In genomic region chr2:176096986-176097819, GRCh38 we compare ENCODE assay signal across 8 cellular contexts. TPM values are rescaled to one million over a fixed set of nuclear protein-coding genes. Genes with fewer than 3 reads are reported as not detected.
A peak's percentile ranks its signal among the peaks of the same experiment; 100 is the strongest.
DNase-seq lines count a peak whose midpoint lies in the region; ATAC-seq and TF ChIP-seq lines count a peak whose summit lies in the region.

No MANE protein-coding gene starts in this region.

- no peaks in the 10 kb centered on the region for H4K20me1 ChIP-seq in OCI-LY7 (ENCODE audit: insufficient read depth, low read length)

- ATAC-seq in GM21360 (IDR thresholded peaks at IDR 0.05; ENCODE audit: unreplicated experiment) (peak; percentile 76), foreskin keratinocyte (peak; percentile 85)
- peak; percentile 85 to 88 for ATAC-seq in activated T-cell treated with anti-CD3 and anti-CD28 coated beads, Interleukin-2, amount 50 U/mL, for 72 hours (replicated peaks in 1 of 2)

- peak overlapping the region; percentile 81 for H3K4me2 ChIP-seq in OCI-LY7 (ENCODE audit: low read length)

- H3K9me3 ChIP-seq in OCI-LY7 (ENCODE audit: low read length) (no peaks in the 10 kb centered on the region), neuron (ENCODE audit: low read length) (no peaks in the 10 kb centered on the region), tibial nerve (no peaks in the 10 kb centered on the region)

- DNase-seq in DMS 273 treated with DMSO at 0.1 percent for 48 hours (lab: John Stamatoyannopoulos, UW) (peak; percentile 77), HT1080 (ENCODE audit: low read depth) (peak; percentile 84), OCI-LY7 (ENCODE audit: low spot score) (peak; percentile 77), foreskin keratinocyte (peak in 1 of 2 donors; percentile 58), tibial nerve (ENCODE audit: low spot score in 2 of 2) (peak; percentile 42 to 48)
- peak; percentile 64 to 73 for DNase-seq in activated T-cell treated with anti-CD3 and anti-CD28 coated beads, Interleukin-2, amount 50 U/mL, for 72 hours

- H3K4me3 ChIP-seq in OCI-LY7 (ENCODE audit: low read depth, low read length, poor library complexity, severe bottlenecking) = peak overlapping the region; percentile 63
- H3K4me3 ChIP-seq in neuron (ENCODE audit: low read length) = peak overlapping the region; percentile 32
- peak overlapping the region; percentile 12 to 41 (median 22) for H3K4me3 ChIP-seq in tibial nerve

- H3K9me3 Mint-ChIP-seq in activated T-cell treated with anti-CD3 and anti-CD28 coated beads, Interleukin-2, amount 50 U/mL, for 72 hours = no peaks in the 10 kb centered on the region

- peaks cover 0 to 2% of the 10 kb centered on the region in 2 donors for H3K36me3 Mint-ChIP-seq in activated T-cell treated with anti-CD3 and anti-CD28 coated beads, Interleukin-2, amount 50 U/mL, for 72 hours (ENCODE audit: insufficient read depth in 2 of 2)

- H3K27ac Mint-ChIP-seq in activated T-cell treated with anti-CD3 and anti-CD28 coated beads, Interleukin-2, amount 50 U/mL, for 72 hours = no peak overlapping the region

- peaks cover 29% of the 10 kb centered on the region for H3K4me1 Mint-ChIP-seq in activated T-cell treated with anti-CD3 and anti-CD28 coated beads, Interleukin-2, amount 50 U/mL, for 72 hours (ENCODE audit: low read depth)

- no peak for TF ChIP-seq POLR2A in tibial nerve (IDR thresholded peaks at IDR 0.05)

- H3K27me3 Mint-ChIP-seq in activated T-cell treated with anti-CD3 and anti-CD28 coated beads, Interleukin-2, amount 50 U/mL, for 72 hours (ENCODE audit: low read depth) = peaks cover 83% of the 10 kb centered on the region

- 3% methylated on average over 36 to 43 of the region's 45 CpGs for WGBS in tibial nerve, 2 donors

- no peaks in the 10 kb centered on the region for H3K36me3 ChIP-seq in OCI-LY7 (ENCODE audit: insufficient read depth, low read length)
- H3K36me3 ChIP-seq in neuron (ENCODE audit: insufficient read depth, low read length) = no peaks in the 10 kb centered on the region
- no peaks in the 10 kb centered on the region for H3K36me3 ChIP-seq in tibial nerve

- H2AFZ ChIP-seq in OCI-LY7 (ENCODE audit: low read length) (peak overlapping the region; percentile 96), neuron (ENCODE audit: low read depth, low read length) (peak overlapping the region; percentile 43)

- POLR2A ChIA-PET in OCI-LY7 (lab: Charles Lee) = interaction anchor here (0.6 to 1.5 kb wide), 2 partner anchors 95 to 127 kb away, joined by 3 to 4 read pairs; partner anchors contain the start of gene LNPK

- H3K27me3 ChIP-seq in foreskin keratinocyte = peaks cover 100% of the 10 kb centered on the region
- H3K27me3 ChIP-seq in neuron (ENCODE audit: insufficient read depth, low read length) = peaks cover 97% of the 10 kb centered on the region
- peaks cover 8 to 98% of the 10 kb centered on the region in 2 donors for H3K27me3 ChIP-seq in tibial nerve

- TF ChIP-seq CTCF in OCI-LY7 (conservative IDR thresholded peaks at IDR 0.05; ENCODE audit: low read length) (peak; percentile 76), foreskin keratinocyte (conservative IDR thresholded peaks at IDR 0.05) (peak; percentile 86), tibial nerve (IDR thresholded peaks at IDR 0.05) (peak; percentile 66 to 74 (median 71))

- H3K4me3 Mint-ChIP-seq in activated T-cell treated with anti-CD3 and anti-CD28 coated beads, Interleukin-2, amount 50 U/mL, for 72 hours = peak overlapping the region; percentile 66 to 74

- H3K27ac ChIP-seq in OCI-LY7 (ENCODE audit: low read depth, low read length, poor library complexity, severe bottlenecking) (no peak overlapping the region), foreskin keratinocyte (no peak overlapping the region), tibial nerve (no peak overlapping the region)

- no peaks in the 10 kb centered on the region for H3K79me2 ChIP-seq in OCI-LY7 (ENCODE audit: insufficient read depth, low read depth, low read length)

- intact Hi-C loops in OCI-LY7 (cut with micrococcal nuclease; ENCODE audit: unreplicated experiment) = loop anchor here (1.0 kb wide), 2 partner anchors 407 to 731 kb away; no protein-coding TSS in a partner anchor

- peaks cover 14% of the 10 kb centered on the region for H3K4me1 ChIP-seq in OCI-LY7 (ENCODE audit: insufficient read depth, low read length, poor library complexity, severe bottlenecking)
- no peaks in the 10 kb centered on the region for H3K4me1 ChIP-seq in foreskin keratinocyte
- peaks cover 3% of the 10 kb centered on the region for H3K4me1 ChIP-seq in neuron (ENCODE audit: insufficient read depth, low read length)
- H3K4me1 ChIP-seq in tibial nerve = peaks cover 0 to 59% (median 11%) of the 10 kb centered on the region in 4 donors

- no peak for TF ChIP-seq EP300 in tibial nerve (IDR thresholded peaks at IDR 0.05)

- H3K9me2 ChIP-seq in OCI-LY7 (ENCODE audit: insufficient read depth, low read length) = no peaks in the 10 kb centered on the region

- BruUV-seq in OCI-LY7 (replicated peaks; lab: Mats Ljungman, UMichigan) = no TSS peak

- CTCF ChIA-PET in OCI-LY7 (lab: Charles Lee; ENCODE audit: unreplicated experiment) = interaction anchor here (0.5 to 0.6 kb wide), 2 partner anchors 12 to 520 kb away, joined by 3 read pairs; no protein-coding TSS in a partner anchor

RNA-seq across cellular contexts. Expression of gene HOXD12, which starts 2.4 kb away (rescaled TPM):
- 0.10 TPM in 1 of 2 replicates, not detected in the other for total RNA-seq in HT1080 (2014; rRNA removed; shearing (Covaris generic))
- 0.21 TPM in 1 of 2 replicates, not detected in the other for polyA plus RNA-seq in HT1080 (2015; cell fraction: cytosol; rRNA removed)
- not detected in 2 replicates for polyA plus RNA-seq in HT1080 (2015; cell fraction: nucleus; rRNA removed)
- total RNA-seq in OCI-LY7 (2014; rRNA removed; shearing (Covaris generic)) = not detected in 2 replicates
- total RNA-seq in OCI-LY7 (2022) = 0.25 TPM in 1 of 2 replicates, not detected in the other
- not detected for total RNA-seq in activated T-cell treated with anti-CD3 and anti-CD28 coated beads, Interleukin-2, amount 50 U/mL, for 72 hours
- total RNA-seq in foreskin keratinocyte = not detected in 2 replicates
- polyA plus RNA-seq in foreskin keratinocyte = not detected in 2 replicates
- not detected for total RNA-seq in tibial nerve

RNA-seq across cellular contexts. Expression of gene HOXD13, which starts 4.7 kb away (rescaled TPM):
- 2.6 and 3.2 TPM in 2 replicates for total RNA-seq in HT1080 (2014; rRNA removed; shearing (Covaris generic))
- 1.8 and 2.4 TPM in 2 replicates for polyA plus RNA-seq in HT1080 (2015; cell fraction: cytosol; rRNA removed)
- 0.99 and 1.1 TPM in 2 replicates for polyA plus RNA-seq in HT1080 (2015; cell fraction: nucleus; rRNA removed)
- not detected in 2 replicates for total RNA-seq in OCI-LY7 (2014; rRNA removed; shearing (Covaris generic))
- total RNA-seq in OCI-LY7 (2022) = not detected in 2 replicates
- not detected for total RNA-seq in activated T-cell treated with anti-CD3 and anti-CD28 coated beads, Interleukin-2, amount 50 U/mL, for 72 hours
- total RNA-seq in foreskin keratinocyte = not detected in 2 replicates
- polyA plus RNA-seq in foreskin keratinocyte = not detected in 2 replicates
- total RNA-seq in tibial nerve = under 1 TPM in 1 of 4 donors, not detected in 3; 0.21 TPM

RNA-seq across cellular contexts. Expression of gene HOXD11, which starts 9.9 kb away (rescaled TPM):
- total RNA-seq in HT1080 (2014; rRNA removed; shearing (Covaris generic)) = 6.4 and 8.9 TPM in 2 replicates
- 4.8 and 6.2 TPM in 2 replicates for polyA plus RNA-seq in HT1080 (2015; cell fraction: cytosol; rRNA removed)
- 10.6 and 11.0 TPM in 2 replicates for polyA plus RNA-seq in HT1080 (2015; cell fraction: nucleus; rRNA removed)
- not detected in 2 replicates for total RNA-seq in OCI-LY7 (2014; rRNA removed; shearing (Covaris generic))
- total RNA-seq in OCI-LY7 (2022) = not detected in 2 replicates
- not detected for total RNA-seq in activated T-cell treated with anti-CD3 and anti-CD28 coated beads, Interleukin-2, amount 50 U/mL, for 72 hours
- total RNA-seq in foreskin keratinocyte = not detected in 2 replicates
- polyA plus RNA-seq in foreskin keratinocyte = not detected in 2 replicates
- total RNA-seq in tibial nerve = 1 to 10 TPM in 2 of 4 donors, under 1 TPM in 1, not detected in 1; 0.21 to 1.8 (median 1.2) TPM

RNA-seq across cellular contexts. Expression of gene EVX2, which starts 13.4 kb away (rescaled TPM):
- not detected in 2 replicates for total RNA-seq in HT1080 (2014; rRNA removed; shearing (Covaris generic))
- polyA plus RNA-seq in HT1080 (2015; cell fraction: cytosol; rRNA removed) = 0.02 and 0.03 TPM in 2 replicates
- 0.03 TPM in 1 of 2 replicates, not detected in the other for polyA plus RNA-seq in HT1080 (2015; cell fraction: nucleus; rRNA removed)
- total RNA-seq in OCI-LY7 (2014; rRNA removed; shearing (Covaris generic)) = not detected in 2 replicates
- total RNA-seq in OCI-LY7 (2022) (not detected in 2 replicates), foreskin keratinocyte (not detected in 2 replicates), tibial nerve (not detected)
- total RNA-seq in activated T-cell treated with anti-CD3 and anti-CD28 coated beads, Interleukin-2, amount 50 U/mL, for 72 hours = not detected
- not detected in 2 replicates for polyA plus RNA-seq in foreskin keratinocyte

RNA-seq across cellular contexts. Expression of gene HOXD10, which starts 19.4 kb away (rescaled TPM):
- total RNA-seq in HT1080 (2014; rRNA removed; shearing (Covaris generic)) = 8.6 and 10.5 TPM in 2 replicates
- 3.3 and 4.7 TPM in 2 replicates for polyA plus RNA-seq in HT1080 (2015; cell fraction: cytosol; rRNA removed)
- polyA plus RNA-seq in HT1080 (2015; cell fraction: nucleus; rRNA removed) = 13.0 and 19.5 TPM in 2 replicates
- not detected in 2 replicates for total RNA-seq in OCI-LY7 (2014; rRNA removed; shearing (Covaris generic))
- total RNA-seq in OCI-LY7 (2022) (not detected in 2 replicates), foreskin keratinocyte (not detected in 2 replicates), tibial nerve (1 to 10 TPM in 2 of 4 donors, under 1 TPM in 2; 0.39 to 2.1 (median 1.1) TPM)
- not detected for total RNA-seq in activated T-cell treated with anti-CD3 and anti-CD28 coated beads, Interleukin-2, amount 50 U/mL, for 72 hours
- polyA plus RNA-seq in foreskin keratinocyte = not detected in 2 replicates
